ENCODE assay signal across 24 cellular contexts in the genomic region with DNA sequence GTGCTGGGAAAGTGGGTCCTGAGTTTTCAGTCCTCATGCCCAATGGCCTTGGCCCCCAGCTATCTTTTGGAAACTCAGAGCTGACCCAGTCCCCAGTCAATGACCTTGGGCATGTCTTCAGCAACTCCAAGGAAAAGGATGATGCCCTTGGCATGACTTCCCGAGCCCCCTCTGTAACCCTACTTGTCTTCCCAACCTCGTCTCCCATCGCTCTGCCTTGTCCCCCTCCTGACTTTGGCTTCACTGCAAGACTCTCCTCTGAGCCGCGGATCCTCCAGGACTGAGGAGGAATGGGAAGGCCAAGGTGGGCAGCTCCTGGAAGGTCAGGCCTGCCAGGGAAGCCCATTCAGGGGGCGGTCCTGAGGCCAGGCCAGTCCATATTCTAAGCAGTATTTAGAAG.
DNase-seq lines count a peak whose midpoint lies in the region; ATAC-seq, FAIRE-seq and TF ChIP-seq lines count a peak whose summit lies in the region.
"Had no signal": no experiment of that assay in that cellular context is flagged by ENCODE, and none has a peak within 500 bp of the region (broad histone marks: within the 10 kb centered on the region; RNA-seq: fewer than 3 reads in every experiment).

No MANE protein-coding gene starts in this region.

- H3K14ac ChIP-seq in H1 (ENCODE audit: insufficient read length) (no peak overlapping the region), neuronal stem cell (ENCODE audit: low read length) (no peak overlapping the region)

- H2BK12ac ChIP-seq in H1 (ENCODE audit: low read depth, low read length) (no peak overlapping the region), neuronal stem cell (ENCODE audit: low read length) (no peak overlapping the region)

- no peak for TF ChIP-seq CTCF in H1 (IDR thresholded peaks at IDR 0.05; ENCODE audit: control extremely low read depth in 1 of 3, insufficient read depth in 1 of 3, low read depth in 1 of 3, low read length in 3 of 3)
- TF ChIP-seq CTCF in mesothelial cell of epicardium (IDR thresholded peaks at IDR 0.05; ENCODE audit: unreplicated experiment), result no peak

- no peak overlapping the region for H3K9ac ChIP-seq in BLaER1
- no peak overlapping the region for H3K9ac ChIP-seq in H1 (replicated peaks in 1 of 4; ENCODE audit: extremely low read depth in 1 of 4, low read depth in 3 of 4, low read length in 3 of 4)
- no peak overlapping the region for H3K9ac ChIP-seq in neuronal stem cell (ENCODE audit: low read depth, low read length, poor library complexity)

- H4K20me1 ChIP-seq in BLaER1 (no peaks in the 10 kb centered on the region), H1 (replicated peaks in 1 of 2; ENCODE audit: control insufficient read depth in 1 of 2, insufficient read depth in 2 of 2, low read length in 2 of 2) (no peaks in the 10 kb centered on the region)

- H2BK120ac ChIP-seq in H1 (replicated peaks; ENCODE audit: low read depth, low read length) (no peak overlapping the region), neuronal stem cell (ENCODE audit: low read depth, low read length) (no peak overlapping the region)

- H3K79me2 ChIP-seq in H1 (ENCODE audit: control insufficient read depth in 1 of 2, insufficient read depth in 2 of 2, low read length in 2 of 2), result no peaks in the 10 kb centered on the region

- H3K4me1 Mint-ChIP-seq in stimulated activated naive B cell treated with anti-CD40 and anti-IgM and Interleukin-4, amounts not matched to agents 10 μg/mL and 1 μg/mL and 100 μg/mL, for 72 hours, result peaks cover 18 to 19% of the 10 kb centered on the region in 2 donors
- peaks cover 14% of the 10 kb centered on the region for H3K4me1 Mint-ChIP-seq in mesothelial cell of epicardium

- H3K4me1 ChIP-seq in BLaER1 (peaks cover 52% of the 10 kb centered on the region), H1 (replicated peaks in 1 of 4; ENCODE audit: control insufficient read depth in 3 of 4, insufficient read depth in 4 of 4, low read length in 3 of 4) (peaks cover 0 to 1% (median 0%) of the 10 kb centered on the region in 4 experiments; a peak in 1 of 7 replicates), neuronal stem cell (ENCODE audit: control insufficient read depth in 2 of 2, insufficient read depth in 1 of 2, low read depth in 1 of 2, low read length in 2 of 2) (peaks cover 2 to 3% of the 10 kb centered on the region in 2 donors)
- H3K4me1 ChIP-seq: Caco-2 had no signal

- POLR2A ChIA-PET in H1 (lab: Charles Lee; ENCODE audit: partially characterized antibody), result interaction anchor here (0.6 kb wide), 1 partner anchor 11 kb away, joined by 3 read pairs; no protein-coding TSS in a partner anchor

- H2BK20ac ChIP-seq in H1 (ENCODE audit: low read length), result no peak overlapping the region

- H3K4me2 ChIP-seq in BLaER1 (no peak overlapping the region), H1 (ENCODE audit: insufficient read depth in 1 of 2, low read depth in 2 of 2, low read length in 2 of 2) (no peak overlapping the region), neuronal stem cell (ENCODE audit: insufficient read depth, low read length, poor library complexity, severe bottlenecking) (no peak overlapping the region)
- H3K4me2 ChIP-seq: A549 had no signal

- H3K18ac ChIP-seq in H1 (ENCODE audit: extremely low read depth, low read length) (no peak overlapping the region), neuronal stem cell (ENCODE audit: low read length) (peak overlapping the region; percentile 33)

- peaks cover 13% of the 10 kb centered on the region for H3K9me3 ChIP-seq in BLaER1
- peaks cover 0 to 6% of the 10 kb centered on the region in 2 experiments; a peak in 1 of 4 replicates for H3K9me3 ChIP-seq in H1 (ENCODE audit: insufficient read depth in 2 of 2, low read depth in 1 of 2, low read length in 1 of 2)
- peaks cover 0 to 2% of the 10 kb centered on the region in 2 donors for H3K9me3 ChIP-seq in neuronal stem cell (replicated peaks in 1 of 2; ENCODE audit: control insufficient read depth in 2 of 2, insufficient read depth in 1 of 2, low read depth in 1 of 2, low read length in 2 of 2)
- H3K9me3 ChIP-seq: Caco-2 had no signal

- H2AK5ac ChIP-seq in H1 (ENCODE audit: low read depth, low read length), result no peak overlapping the region
- peak overlapping the region; percentile 2 for H2AK5ac ChIP-seq in neuronal stem cell (ENCODE audit: low read depth, low read length)

- H4K8ac ChIP-seq in H1 (ENCODE audit: extremely low read depth, insufficient read depth, low read length), result peak overlapping the region; percentile 2; the same call in 1 of the 2 replicates
- H4K8ac ChIP-seq in neuronal stem cell (ENCODE audit: low read depth, low read length), result no peak overlapping the region

- peaks cover under 1 to 2% of the 10 kb centered on the region in 2 donors for H3K27me3 Mint-ChIP-seq in stimulated activated naive B cell treated with anti-CD40 and anti-IgM and Interleukin-4, amounts not matched to agents 10 μg/mL and 1 μg/mL and 100 μg/mL, for 72 hours
- H3K27me3 Mint-ChIP-seq in mesothelial cell of epicardium (ENCODE audit: low read depth), result peaks cover 9% of the 10 kb centered on the region
- H3K27me3 Mint-ChIP-seq: B cell had no signal

- H3K4ac ChIP-seq in H1 (replicated peaks; ENCODE audit: insufficient read length, low read depth, low read length) (no peak overlapping the region), neuronal stem cell (ENCODE audit: low read length) (no peak overlapping the region)

- H3K27ac Mint-ChIP-seq in stimulated activated naive B cell treated with anti-CD40 and anti-IgM and Interleukin-4, amounts not matched to agents 10 μg/mL and 1 μg/mL and 100 μg/mL, for 72 hours, result peak overlapping the region; percentile 51
- no peak overlapping the region for H3K27ac Mint-ChIP-seq in mesothelial cell of epicardium
- H3K27ac Mint-ChIP-seq: B cell; CD8-positive, alpha-beta memory T cell had no signal

- no peak overlapping the region for H3K56ac ChIP-seq in H1 (replicated peaks; ENCODE audit: insufficient read length, low read depth, low read length)

- no peaks in the 10 kb centered on the region for H3K9me3 Mint-ChIP-seq in stimulated activated naive B cell treated with anti-CD40 and anti-IgM and Interleukin-4, amounts not matched to agents 10 μg/mL and 1 μg/mL and 100 μg/mL, for 72 hours
- H3K9me3 Mint-ChIP-seq in mesothelial cell of epicardium, result peaks cover 4% of the 10 kb centered on the region
- H3K9me3 Mint-ChIP-seq: CD8-positive, alpha-beta memory T cell had no signal

- H3K79me1 ChIP-seq in H1 (ENCODE audit: low read depth, low read length) (no peaks in the 10 kb centered on the region), neuronal stem cell (ENCODE audit: low read depth, low read length) (no peaks in the 10 kb centered on the region)

- no peaks in the 10 kb centered on the region; the same call in 1 of the 2 replicates for H3K23me2 ChIP-seq in H1 (ENCODE audit: low read depth, low read length)

- no peak for TF ChIP-seq RAD21 in H1 (IDR thresholded peaks at IDR 0.05 in 1 of 2, conservative IDR thresholded peaks at IDR 0.05 in 1 of 2; ENCODE audit: low read depth in 2 of 2, low read length in 2 of 2)

- CTCF ChIA-PET in H1 (lab: Charles Lee; ENCODE audit: partially characterized antibody), result interaction anchor here (0.7 to 1.0 kb wide), 2 partner anchors 83 to 212 kb away, joined by 3 to 4 read pairs; no protein-coding TSS in a partner anchor

- no peak overlapping the region for H4K5ac ChIP-seq in H1 (ENCODE audit: insufficient read length, low read depth, low read length)

- peaks cover 5 to 15% of the 10 kb centered on the region in 2 donors for H3K36me3 Mint-ChIP-seq in stimulated activated naive B cell treated with anti-CD40 and anti-IgM and Interleukin-4, amounts not matched to agents 10 μg/mL and 1 μg/mL and 100 μg/mL, for 72 hours
- no peaks in the 10 kb centered on the region for H3K36me3 Mint-ChIP-seq in mesothelial cell of epicardium
- H3K36me3 Mint-ChIP-seq: CD14-positive monocyte; CD4-positive, alpha-beta memory T cell; CD4-positive, CD25-positive, alpha-beta regulatory T cell; CD8-positive, alpha-beta memory T cell had no signal

- no peak overlapping the region for H3K4me3 Mint-ChIP-seq in stimulated activated naive B cell treated with anti-CD40 and anti-IgM and Interleukin-4, amounts not matched to agents 10 μg/mL and 1 μg/mL and 100 μg/mL, for 72 hours
- no peak overlapping the region for H3K4me3 Mint-ChIP-seq in mesothelial cell of epicardium
- H3K4me3 Mint-ChIP-seq: B cell; CD14-positive monocyte; CD4-positive, alpha-beta memory T cell; CD4-positive, CD25-positive, alpha-beta regulatory T cell; CD8-positive, alpha-beta memory T cell had no signal

- H2BK5ac ChIP-seq in H1 (ENCODE audit: low read depth, low read length) (no peak overlapping the region), neuronal stem cell (ENCODE audit: low read length) (no peak overlapping the region)

- WGBS in H1 (ENCODE audit: extremely low coverage in 1 of 2, insufficient coverage in 1 of 2, insufficient read length in 1 of 2, insufficient replicate concordance in 2 of 2, low coverage in 1 of 2, low lambda C conversion rate in 2 of 2, missing lambda C conversion rate in 1 of 2), 2 experiments, result 82% methylated on average over 6 of the region's 6 CpGs; no CpG with 5 or more reads in 1 of the 2 experiments
- no CpG with 5 or more reads among the region's 6 CpGs for WGBS in neuronal stem cell (ENCODE audit: extremely low coverage in 2 of 2, insufficient read length in 2 of 2, insufficient replicate concordance in 1 of 2), 2 donors

- H3K23ac ChIP-seq in H1 (ENCODE audit: insufficient read length) (no peak overlapping the region), neuronal stem cell (ENCODE audit: low read depth, low read length, poor library complexity) (no peak overlapping the region)

- no peak for FAIRE-seq in H1 (lab: Jason Lieb, UNC)
- FAIRE-seq: A549, D721Med, G401.6, GM12891, GM19239 had no signal

- H2BK15ac ChIP-seq in H1 (ENCODE audit: low read length), result no peak overlapping the region
- no peak overlapping the region for H2BK15ac ChIP-seq in neuronal stem cell (ENCODE audit: low read length)

- no peaks in the 10 kb centered on the region for H3K27me3 ChIP-seq in BLaER1
- H3K27me3 ChIP-seq in H1 (replicated peaks in 1 of 4; ENCODE audit: control insufficient read depth in 3 of 4, extremely low read depth in 1 of 4, insufficient read depth in 3 of 4, low read length in 3 of 4), result no peaks in the 10 kb centered on the region; a peak in 1 of 7 replicates
- H3K27me3 ChIP-seq in neuronal stem cell (ENCODE audit: control insufficient read depth in 3 of 3, insufficient read depth in 3 of 3, low read depth in 1 of 3, low read length in 3 of 3), result peaks cover 0 to 2% (median 0%) of the 10 kb centered on the region in 3 experiments

- H4K91ac ChIP-seq in H1 (replicated peaks; ENCODE audit: insufficient read length, low read length) (no peak overlapping the region), neuronal stem cell (ENCODE audit: low read depth, low read length, poor library complexity) (no peak overlapping the region)

- DNase-seq in H1 (ENCODE audit: low read depth in 1 of 2, low spot score in 2 of 2), result no peak
- DNase-seq in neuronal stem cell (ENCODE audit: low spot score), result no peak
- no peak for DNase-seq in stimulated activated naive B cell treated with anti-CD40 and anti-IgM and Interleukin-4, amounts not matched to agents 10 μg/mL and 1 μg/mL and 100 μg/mL, for 72 hours
- no peak for DNase-seq in mesothelial cell of epicardium (ENCODE audit: low spot score in 2 of 2, unreplicated experiment in 2 of 2)
- no peak for DNase-seq in stimulated activated CD4-positive, alpha-beta T cell treated with anti-CD3 and anti-CD28 coated beads, Interleukin-2, amount 100 ng/mL, for 48 hours
- DNase-seq in dermis blood vessel endothelial cell, result no peak
- DNase-seq: AML-193; C1 segment of cervical spinal cord; Caco-2; Calu3; CD4-positive, alpha-beta memory T cell; CD4-positive, CD25-positive, alpha-beta regulatory T cell; CD8-positive, alpha-beta memory T cell; DMS79 treated with DMSO at 0.1 percent for 48 hours; GF-D8 had no signal

- no peaks in the 10 kb centered on the region for H3K36me3 ChIP-seq in BLaER1
- no peaks in the 10 kb centered on the region for H3K36me3 ChIP-seq in H1 (ENCODE audit: control insufficient read depth in 2 of 4, insufficient read depth in 4 of 4, low read length in 3 of 4)
- H3K36me3 ChIP-seq in neuronal stem cell (replicated peaks in 1 of 2; ENCODE audit: control insufficient read depth in 2 of 2, insufficient read depth in 2 of 2, low read length in 2 of 2), result no peaks in the 10 kb centered on the region

- no peak overlapping the region for H3K4me3 ChIP-seq in BLaER1
- H3K4me3 ChIP-seq in H1 (ENCODE audit: extremely low read depth in 1 of 4, insufficient read depth in 2 of 4, low read depth in 3 of 4, low read length in 4 of 4), result no peak overlapping the region
- no peak overlapping the region for H3K4me3 ChIP-seq in neuronal stem cell (ENCODE audit: low read length in 2 of 2)
- H3K4me3 ChIP-seq: A549 had no signal

- TF ChIP-seq POLR2A in H1 (IDR thresholded peaks at IDR 0.05; ENCODE audit: control extremely low read depth in 1 of 2, low read depth in 2 of 2, low read length in 2 of 2), result no peak

- no peak for ATAC-seq in stimulated activated naive B cell treated with anti-CD40 and anti-IgM and Interleukin-4, amounts not matched to agents 10 μg/mL and 1 μg/mL and 100 μg/mL, for 72 hours (replicated peaks)
- ATAC-seq: A549 had no signal

- H3K27ac ChIP-seq in BLaER1, result 0 out of 2 replicates have a peak overlapping the region, but pooled peaks have one; percentile 0
- no peak overlapping the region for H3K27ac ChIP-seq in H1 (ENCODE audit: low read depth, low read length)
- no peak overlapping the region for H3K27ac ChIP-seq in neuronal stem cell (replicated peaks; ENCODE audit: low read length)
- H3K27ac ChIP-seq: 22Rv1, A549 had no signal

- no peak overlapping the region for H2AFZ ChIP-seq in H1 (ENCODE audit: low read length)
- no peak overlapping the region for H2AFZ ChIP-seq in neuronal stem cell (ENCODE audit: low read length)

- no peak for TF ChIP-seq EP300 in H1 (IDR thresholded peaks at IDR 0.05; ENCODE audit: borderline replicate concordance in 1 of 2, low read depth in 2 of 2, low read length in 2 of 2)
